Comparison of ENCODE assay signal across 1 cellular context in the genomic region with DNA sequence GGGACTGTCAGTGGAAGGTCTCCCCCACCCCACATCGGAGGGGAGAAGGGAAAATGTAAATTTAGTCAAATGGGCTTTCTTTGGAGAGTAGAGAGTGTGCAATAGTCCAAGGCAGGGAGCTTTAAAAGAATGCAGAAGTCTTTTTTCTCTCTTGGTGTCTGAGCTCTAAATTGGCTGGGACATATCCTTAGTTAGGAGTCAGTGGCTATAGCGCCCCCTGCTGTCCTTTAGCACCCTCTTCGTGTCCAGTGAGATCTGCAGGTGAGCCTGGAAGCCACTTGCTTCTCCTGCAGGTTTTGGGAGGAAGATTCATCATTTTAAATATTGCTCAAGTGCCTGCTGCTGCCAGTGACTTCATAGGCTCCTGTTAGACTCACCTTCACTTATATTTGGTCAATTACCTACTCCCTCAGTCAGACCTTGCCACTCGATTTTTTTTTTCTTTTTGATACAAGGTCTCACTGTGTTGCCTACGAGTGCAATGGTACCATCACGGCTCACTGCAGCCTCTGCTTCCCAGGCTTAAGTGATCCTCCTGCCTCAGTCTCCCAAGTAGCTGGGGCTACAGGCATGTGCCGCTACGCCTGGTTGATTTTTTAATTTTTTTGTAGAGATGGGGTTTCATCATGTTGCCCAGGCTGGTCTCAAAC.
TF ChIP-seq lines count a peak whose summit lies in the region.

No MANE protein-coding gene starts in this region.

TF ChIP-seq in HCT116, 20 proteins besides CTCF, POLR2A, EP300 and RAD21 (continued from another document):
- TF ChIP-seq SIN3A (IDR thresholded peaks at IDR 0.05; ENCODE audit: low read depth) (no peak), ZFX (IDR thresholded peaks at IDR 0.05) (no peak), CEBPB (IDR thresholded peaks at IDR 0.05; ENCODE audit: low read depth) (no peak; the same call in 1 of the 2 replicates), ELF1 (IDR thresholded peaks at IDR 0.05; ENCODE audit: borderline replicate concordance, low read depth) (no peak), SRF (IDR thresholded peaks at IDR 0.05; ENCODE audit: low read depth) (no peak), ZNF274 (IDR thresholded peaks at IDR 0.05; ENCODE audit: low read depth, low read length) (no peak), EZH2phosphoT487 (IDR thresholded peaks at IDR 0.05; ENCODE audit: borderline replicate concordance) (no peak)
- TF ChIP-seq, protein P1, sequence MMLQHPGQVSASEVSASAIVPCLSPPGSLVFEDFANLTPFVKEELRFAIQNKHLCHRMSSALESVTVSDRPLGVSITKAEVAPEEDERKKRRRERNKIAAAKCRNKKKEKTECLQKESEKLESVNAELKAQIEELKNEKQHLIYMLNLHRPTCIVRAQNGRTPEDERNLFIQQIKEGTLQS (IDR thresholded peaks at IDR 0.05), result no peak
